In genomic region chr14:26597136-26598080, GRCh38 we compare ENCODE assay signal across 8 cellular contexts.
A peak's percentile ranks its signal among the peaks of the same experiment; 100 is the strongest.
DNase-seq lines count a peak whose midpoint lies in the region; ATAC-seq lines count a peak whose summit lies in the region.

TSS of gene NOVA1 (minus strand) at chr14:26598033. CDS start at chr14:26597436, 597 bp downstream.

- peak; percentile 38 for DNase-seq in NCI-H1092 (lab: John Stamatoyannopoulos, UW)
- DNase-seq in amniotic epithelial cell (ENCODE audit: low read depth), result peak; percentile 1
- DNase-seq in hypothalamus (lab: John Stamatoyannopoulos, UW), result peak in 47 of 51 donors; percentile 3 to 90 (median 52)
- DNase-seq in putamen (ENCODE audit: low spot score), result peak; percentile 59

- ATAC-seq in HG02852 (IDR thresholded peaks at IDR 0.05; ENCODE audit: unreplicated experiment) (no peak), GM18520 (IDR thresholded peaks at IDR 0.05; ENCODE audit: unreplicated experiment) (no peak), GM21390 (IDR thresholded peaks at IDR 0.05; ENCODE audit: unreplicated experiment) (no peak)

- peak within 1 kb of the TSS; percentile 39 for H3K4me3 ChIP-seq in GM08714 (ENCODE audit: low read length)

Comparison
In these comparisons a context has a peak if more than half of its experiments do, and no peak if none do; other contexts are left out.
1. DNase-seq: peak in every context shown above with its lines; median percentile 59 in putamen; 52 in hypothalamus; 38 in NCI-H1092; 1 in amniotic epithelial cell.